ENCODE assay signal across 8 cellular contexts in the genomic region with DNA sequence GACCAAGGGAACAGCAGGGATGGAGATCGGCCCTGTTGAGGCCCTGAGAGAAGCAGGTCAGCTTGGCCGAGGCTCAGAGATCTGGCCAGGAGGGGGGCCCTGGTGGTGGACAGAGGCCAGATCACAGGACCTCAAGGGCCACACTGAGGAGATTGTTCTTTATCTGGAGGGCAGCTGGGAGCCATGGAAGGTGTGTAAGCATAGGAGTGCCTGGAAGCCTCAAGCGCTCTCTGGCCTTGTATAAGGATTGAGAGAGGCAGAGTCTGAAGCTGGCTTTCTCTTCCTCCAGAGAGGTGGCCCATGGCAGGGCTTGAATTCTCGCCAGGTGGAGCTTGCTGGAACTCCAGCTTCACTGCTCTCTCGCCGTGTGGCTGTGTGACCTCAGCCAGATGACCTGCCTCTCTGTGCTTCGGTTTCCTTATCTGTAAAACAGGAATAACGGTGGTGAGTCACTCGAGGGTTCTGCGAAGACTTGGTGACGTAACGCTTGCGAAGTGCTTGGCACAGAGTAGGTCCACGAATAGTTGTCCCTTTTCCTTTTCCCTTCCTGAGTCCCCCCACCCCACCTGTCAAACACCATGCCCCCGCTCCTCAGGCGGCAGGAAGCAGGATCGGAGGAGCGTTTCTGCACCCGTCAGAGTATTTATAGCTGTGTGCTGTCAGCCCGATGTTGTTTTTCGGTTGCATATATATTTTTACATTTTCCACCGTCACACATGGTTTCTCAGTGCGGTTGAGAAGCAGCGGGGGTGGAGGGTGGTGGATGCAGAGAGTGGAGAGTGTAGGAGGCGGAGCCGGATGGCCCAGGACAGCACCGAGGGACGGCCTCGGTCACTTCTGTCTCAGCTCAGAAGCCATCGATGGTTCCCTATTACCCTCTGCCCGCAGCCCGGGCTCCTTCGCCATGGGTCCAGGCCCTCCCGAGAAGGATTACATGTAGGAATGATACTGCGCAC.
DNase-seq lines count a peak whose midpoint lies in the region; ATAC-seq and TF ChIP-seq lines count a peak whose summit lies in the region.

No MANE protein-coding gene starts in this region.

- peak; percentile 61 for TF ChIP-seq POLR2A in erythroblast (IDR thresholded peaks at IDR 0.05; ENCODE audit: low read length)

- DNase-seq in NOMO-1 (lab: John Stamatoyannopoulos, UW; ENCODE audit: unreplicated experiment in 2 of 2) = peak; percentile 9 to 45
- DNase-seq in NOMO-1 treated with dmso at 0.1 percent for 144 hours (lab: John Stamatoyannopoulos, UW; ENCODE audit: unreplicated experiment) = no peak
- DNase-seq in activated CD4-positive, alpha-beta T cell treated with anti-CD3 and anti-CD28 coated beads, Interleukin-2, amount 50 U/mL, for 24 hours (ENCODE audit: low read depth in 1 of 2, low spot score in 1 of 2) = peak; percentile 48 to 65
- DNase-seq in erythroblast (lab: John Stamatoyannopoulos, UW) = peak; percentile 80 to 86
- peak; percentile 63 for DNase-seq in stimulated activated CD4-positive, alpha-beta T cell treated with anti-CD3 and anti-CD28 coated beads, Interleukin-2, amount 100 ng/mL, for 48 hours
- no peak for DNase-seq in GM03348 (ENCODE audit: low spot score)
- no peak for DNase-seq in iPS-NIHi11 (ENCODE audit: low spot score)

- peak; percentile 58 for ATAC-seq in HG03457 (IDR thresholded peaks at IDR 0.05; ENCODE audit: unreplicated experiment)

Comparison
In these comparisons a context has a peak if more than half of its experiments do, and no peak if none do; other contexts are left out.
1. DNase-seq: peak in NOMO-1 (2 of 2), activated CD4-positive, alpha-beta T cell treated with anti-CD3 and anti-CD28 coated beads, Interleukin-2, amount 50 U/mL, for 24 hours (2 of 2), erythroblast (2 of 2) and stimulated activated CD4-positive, alpha-beta T cell treated with anti-CD3 and anti-CD28 coated beads, Interleukin-2, amount 100 ng/mL, for 48 hours (2 of 2); none in NOMO-1 treated with dmso at 0.1 percent for 144 hours (single experiment), GM03348 (single experiment) and iPS-NIHi11 (single experiment).